In genomic region chrX:38583185-38583584, GRCh38 we compare ENCODE assay signal across 19 cellular contexts. TPM values are rescaled to one million over a fixed set of nuclear protein-coding genes. Genes with fewer than 3 reads are reported as not detected.
DNase-seq lines count a peak whose midpoint lies in the region; ATAC-seq and TF ChIP-seq lines count a peak whose summit lies in the region.
"Had no signal": no experiment of that assay in that cellular context is flagged by ENCODE, and none has a peak within 500 bp of the region (broad histone marks: within the 10 kb centered on the region; RNA-seq: fewer than 3 reads in every experiment).

No MANE protein-coding gene starts in this region.

- H3K4me3 Mint-ChIP-seq in activated naive CD4-positive, alpha-beta T cell treated with anti-CD3 and anti-CD28 coated beads, Interleukin-2, amount 10 ng/mL, durations not matched to agents 7 days and 5 days, result no peak overlapping the region
- no peak overlapping the region for H3K4me3 Mint-ChIP-seq in nephron progenitor cell
- no peak overlapping the region for H3K4me3 Mint-ChIP-seq in MCF 10A (ENCODE audit: unreplicated experiment)
- H3K4me3 Mint-ChIP-seq: B cell; CD4-positive, CD25-positive, alpha-beta regulatory T cell; CD8-positive, alpha-beta memory T cell; HFFc6 had no signal

- TF ChIP-seq POLR2A in transverse colon (IDR thresholded peaks at IDR 0.05), result no peak

- no peak overlapping the region for H3K4me3 ChIP-seq in transverse colon
- H3K4me3 ChIP-seq: BLaER1, HAP-1 had no signal

- H3K36me3 ChIP-seq in transverse colon, result no peaks in the 10 kb centered on the region
- H3K36me3 ChIP-seq: BLaER1, HAP-1 had no signal

- H3K36me3 Mint-ChIP-seq in activated naive CD4-positive, alpha-beta T cell treated with anti-CD3 and anti-CD28 coated beads, Interleukin-2, amount 10 ng/mL, durations not matched to agents 7 days and 5 days, result no peaks in the 10 kb centered on the region
- no peaks in the 10 kb centered on the region for H3K36me3 Mint-ChIP-seq in activated naive CD4-positive, alpha-beta T cell treated with anti-CD3 and anti-CD28 coated beads, Interleukin-2, amount 50 U/mL, for 72 hours
- H3K36me3 Mint-ChIP-seq in nephron progenitor cell (ENCODE audit: low read depth), result no peaks in the 10 kb centered on the region
- no peaks in the 10 kb centered on the region for H3K36me3 Mint-ChIP-seq in MCF 10A (ENCODE audit: insufficient read depth, unreplicated experiment)
- H3K36me3 Mint-ChIP-seq: CD4-positive, CD25-positive, alpha-beta regulatory T cell; CD8-positive, alpha-beta memory T cell had no signal

- TF ChIP-seq CTCF in nephron progenitor cell (IDR thresholded peaks at IDR 0.05) (no peak), transverse colon (IDR thresholded peaks at IDR 0.05) (no peak), MCF 10A (IDR thresholded peaks at IDR 0.05; ENCODE audit: unreplicated experiment) (no peak)

- POLR2A ChIA-PET in MCF 10A (lab: Yijun Ruan, JAX), result interaction anchor here (1.3 kb wide), 1 partner anchor 15 kb away, joined by 5 read pairs; no protein-coding TSS in a partner anchor

- no peak for TF ChIP-seq EP300 in transverse colon (IDR thresholded peaks at IDR 0.05; ENCODE audit: low read depth)

- no peaks in the 10 kb centered on the region for H3K27me3 Mint-ChIP-seq in activated naive CD4-positive, alpha-beta T cell treated with anti-CD3 and anti-CD28 coated beads, Interleukin-2, amount 10 ng/mL, durations not matched to agents 7 days and 5 days
- H3K27me3 Mint-ChIP-seq in nephron progenitor cell (ENCODE audit: low read depth, poor library complexity), result no peaks in the 10 kb centered on the region
- H3K27me3 Mint-ChIP-seq in MCF 10A (ENCODE audit: insufficient read depth, unreplicated experiment), result peaks cover 24% of the 10 kb centered on the region
- H3K27me3 Mint-ChIP-seq: B cell had no signal

- H3K9me3 ChIP-seq in transverse colon, result no peaks in the 10 kb centered on the region
- H3K9me3 ChIP-seq: BLaER1, HAP-1 had no signal

- no peaks in the 10 kb centered on the region for H3K9me3 Mint-ChIP-seq in activated naive CD4-positive, alpha-beta T cell treated with anti-CD3 and anti-CD28 coated beads, Interleukin-2, amount 10 ng/mL, durations not matched to agents 7 days and 5 days
- H3K9me3 Mint-ChIP-seq in activated naive CD4-positive, alpha-beta T cell treated with anti-CD3 and anti-CD28 coated beads, Interleukin-2, amount 50 U/mL, for 72 hours, result no peaks in the 10 kb centered on the region
- peaks cover 20% of the 10 kb centered on the region for H3K9me3 Mint-ChIP-seq in nephron progenitor cell
- H3K9me3 Mint-ChIP-seq in MCF 10A (ENCODE audit: unreplicated experiment), result no peaks in the 10 kb centered on the region
- H3K9me3 Mint-ChIP-seq: CD8-positive, alpha-beta memory T cell; HFFc6 had no signal

- peak overlapping the region; percentile 19 to 42 (median 23) for H3K27ac ChIP-seq in transverse colon
- H3K27ac ChIP-seq: 22Rv1, BLaER1, C4-2B had no signal

- peaks cover 0 to 20% (median 2%) of the 10 kb centered on the region in 4 donors for H3K4me1 ChIP-seq in transverse colon
- H3K4me1 ChIP-seq: BLaER1, HAP-1 had no signal

- in situ Hi-C loops in transverse colon (cut with MboI; ENCODE audit: low pct_ligation_motif_present in 1 of 4, low pct_unique_long_range_greater_than_20kb in 1 of 4, low sequenced_read_pairs in 3 of 4), result no loop called here

- H3K4me1 Mint-ChIP-seq in activated naive CD4-positive, alpha-beta T cell treated with anti-CD3 and anti-CD28 coated beads, Interleukin-2, amount 10 ng/mL, durations not matched to agents 7 days and 5 days, result no peaks in the 10 kb centered on the region
- peaks cover 10% of the 10 kb centered on the region for H3K4me1 Mint-ChIP-seq in nephron progenitor cell
- no peaks in the 10 kb centered on the region for H3K4me1 Mint-ChIP-seq in MCF 10A (ENCODE audit: insufficient read depth, unreplicated experiment)
- H3K4me1 Mint-ChIP-seq: B cell; CD4-positive, CD25-positive, alpha-beta regulatory T cell; CD8-positive, alpha-beta memory T cell had no signal

- intact Hi-C loops in transverse colon (cut with DNase I; ENCODE audit: low total_unique reads) (no loop called here), MCF 10A (cut with micrococcal nuclease) (no loop called here)

- no peaks in the 10 kb centered on the region for H3K27me3 ChIP-seq in transverse colon
- H3K27me3 ChIP-seq: BLaER1 had no signal

- H3K27ac Mint-ChIP-seq in activated naive CD4-positive, alpha-beta T cell treated with anti-CD3 and anti-CD28 coated beads, Interleukin-2, amount 10 ng/mL, durations not matched to agents 7 days and 5 days, result peak overlapping the region; percentile 6
- H3K27ac Mint-ChIP-seq in activated naive CD4-positive, alpha-beta T cell treated with anti-CD3 and anti-CD28 coated beads, Interleukin-2, amount 50 U/mL, for 72 hours, result no peak overlapping the region
- H3K27ac Mint-ChIP-seq in nephron progenitor cell (peak overlapping the region; percentile 32), MCF 10A (ENCODE audit: low read depth, unreplicated experiment) (no peak overlapping the region)
- H3K27ac Mint-ChIP-seq: B cell; CD4-positive, CD25-positive, alpha-beta regulatory T cell; CD8-positive, alpha-beta memory T cell; HFFc6 had no signal

- CTCF ChIA-PET in activated naive CD4-positive, alpha-beta T cell treated with anti-CD3 and anti-CD28 coated beads, Interleukin-2, amount 10 ng/mL, durations not matched to agents 7 days and 5 days (lab: Charles Lee), result no interaction called here
- CTCF ChIA-PET in MCF 10A (lab: Yijun Ruan, JAX), result no interaction called here

- no peak for DNase-seq in activated naive CD4-positive, alpha-beta T cell treated with anti-CD3 and anti-CD28 coated beads, Interleukin-2, amount 10 ng/mL, durations not matched to agents 7 days and 5 days
- DNase-seq in activated naive CD4-positive, alpha-beta T cell treated with anti-CD3 and anti-CD28 coated beads, Interleukin-2, amount 50 U/mL, for 72 hours (ENCODE audit: low spot score in 2 of 2), result no peak
- no peak for DNase-seq in nephron progenitor cell
- DNase-seq in transverse colon, result no peak
- no peak for DNase-seq in HK-2 (ENCODE audit: unreplicated experiment)
- no peak for DNase-seq in MCF 10A (ENCODE audit: unreplicated experiment)
- DNase-seq: CD4-positive, CD25-positive, alpha-beta regulatory T cell; CD8-positive, alpha-beta memory T cell; DMS 273 treated with DMSO at 0.1 percent for 48 hours; DMS79; EL; GF-D8; GOT3; HFFc6 had no signal

- WGBS in transverse colon (ENCODE audit: low coverage in 1 of 2), 2 donors, result 38 to 71% methylated on average over 5 of the region's 5 CpGs

- BruUV-seq in MCF 10A (replicated peaks; lab: Mats Ljungman, UMichigan), result no TSS peak

- ATAC-seq in activated naive CD4-positive, alpha-beta T cell treated with anti-CD3 and anti-CD28 coated beads, Interleukin-2, amount 50 U/mL, for 72 hours, result no peak

RNA-seq across cellular contexts. Expression of gene TSPAN7, which starts 21.8 kb away (rescaled TPM):
- total RNA-seq in activated naive CD4-positive, alpha-beta T cell treated with anti-CD3 and anti-CD28 coated beads, Interleukin-2, amount 50 U/mL, for 72 hours, result 1 to 10 TPM in 1 of 2 donors, under 1 TPM in 1; 0.93 to 3.2 TPM
- total RNA-seq in transverse colon, result 100 to 1,000 TPM in 3 of 4 donors, 10 to 100 TPM in 1; 26.9 to 170 (median 134) TPM
- total RNA-seq in MCF 10A (2022), result not detected in 2 replicates
- total RNA-seq: CD4-positive, CD25-positive, alpha-beta regulatory T cell; HFFc6 had no signal

Comparison
In these comparisons a context has a peak if more than half of its experiments do, and no peak if none do; other contexts are left out.
1. H3K27ac Mint-ChIP-seq: peak in activated naive CD4-positive, alpha-beta T cell treated with anti-CD3 and anti-CD28 coated beads, Interleukin-2, amount 10 ng/mL, durations not matched to agents 7 days and 5 days (single experiment) and nephron progenitor cell (single experiment); none in activated naive CD4-positive, alpha-beta T cell treated with anti-CD3 and anti-CD28 coated beads, Interleukin-2, amount 50 U/mL, for 72 hours (0 of 2) and MCF 10A (single experiment).
2. RNA of gene TSPAN7, which starts 21.8 kb away (total RNA-seq): 26.9 to 170 TPM in transverse colon; 0.93 to 3.2 TPM in activated naive CD4-positive, alpha-beta T cell treated with anti-CD3 and anti-CD28 coated beads, Interleukin-2, amount 50 U/mL, for 72 hours and not detected in MCF 10A; every median in the first group is over 4 times any median in the second.